In the genomic region with DNA sequence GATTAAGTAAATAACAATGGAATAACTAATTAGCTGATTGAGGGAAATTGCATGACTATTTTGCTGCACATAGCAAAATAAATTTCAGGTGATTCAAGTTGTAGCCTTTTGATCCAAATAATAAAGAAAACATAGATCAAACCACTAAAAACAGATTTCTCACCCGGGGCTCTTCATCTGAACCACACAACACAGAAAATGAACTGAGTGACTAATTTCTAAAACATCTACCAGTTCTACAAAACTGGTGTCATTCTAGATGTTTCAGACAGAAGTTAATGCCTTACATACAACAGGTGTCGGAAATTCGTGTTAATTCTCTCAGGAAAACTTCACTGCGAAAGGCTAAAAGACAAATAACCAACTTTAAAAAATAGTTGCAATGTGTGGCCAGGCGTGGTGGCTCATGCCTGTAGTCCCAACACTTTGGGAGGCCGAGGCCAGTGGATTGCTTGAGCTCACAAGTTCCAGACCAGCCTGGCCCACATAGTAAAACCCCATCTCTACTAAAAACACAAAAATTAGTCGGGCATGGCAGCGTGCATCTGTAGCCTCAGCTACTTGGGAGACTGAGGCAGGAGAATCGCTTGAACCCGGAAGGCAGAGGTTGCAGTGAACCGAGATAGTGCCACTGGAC, we compare ENCODE assay signal across 24 cellular contexts. TPM values are rescaled to one million over a fixed set of nuclear protein-coding genes. Genes with fewer than 3 reads are reported as not detected.
DNase-seq lines count a peak whose midpoint lies in the region; ATAC-seq, FAIRE-seq and TF ChIP-seq lines count a peak whose summit lies in the region.
"Had no signal": no experiment of that assay in that cellular context is flagged by ENCODE, and none has a peak within 500 bp of the region (broad histone marks: within the 10 kb centered on the region; RNA-seq: fewer than 3 reads in every experiment).

No MANE protein-coding gene starts in this region.

- H3K27me3 Mint-ChIP-seq in osteocyte (ENCODE audit: unreplicated experiment), result peaks cover 2% of the 10 kb centered on the region

- H3K36me3 Mint-ChIP-seq in osteocyte (ENCODE audit: unreplicated experiment), result no peaks in the 10 kb centered on the region
- H3K36me3 Mint-ChIP-seq: CD4-positive, alpha-beta memory T cell had no signal

- in situ Hi-C loops in HepG2 (cut with HindIII; ENCODE audit: extremely low pct_ligation_motif_present, low pct_unique_long_range_greater_than_20kb), result loop anchor here (10.0 kb wide), 1 partner anchor 76 kb away; no protein-coding TSS in a partner anchor
- in situ Hi-C loops in K562 (cut with MboI), result loop anchor here (25.0 kb wide), 1 partner anchor 227 kb away; no protein-coding TSS in a partner anchor

- H3K27me3 ChIP-seq in HepG2 (ENCODE audit: control insufficient read depth in 1 of 2, insufficient read depth in 2 of 2, low read length in 2 of 2), result peaks cover 5 to 36% of the 10 kb centered on the region in 2 experiments; a peak in 4 of 5 replicates
- peaks cover 0 to 8% of the 10 kb centered on the region in 2 donors for H3K27me3 ChIP-seq in right lobe of liver
- peaks cover 18 to 53% of the 10 kb centered on the region in 2 experiments for H3K27me3 ChIP-seq in K562 (ENCODE audit: control insufficient read depth in 2 of 2, insufficient read depth in 2 of 2, low read length in 2 of 2)

- no peak for ATAC-seq in HepG2
- no peak for ATAC-seq in right lobe of liver
- no peak for ATAC-seq in K562
- ATAC-seq: GM23338, HCT116 had no signal

- no peak for DNase-seq in HepG2 (ENCODE audit: low spot score)
- no peak for DNase-seq in right lobe of liver
- no peak for DNase-seq in K562 (ENCODE audit: extremely low read depth in 1 of 4, low spot score in 3 of 4)
- DNase-seq in osteocyte (ENCODE audit: extremely low spot score, unreplicated experiment), result peak; percentile 60
- no peak for DNase-seq in NCI-H1092 (lab: John Stamatoyannopoulos, UW)
- DNase-seq in OCI-M1 (lab: John Stamatoyannopoulos, UW), result no peak
- DNase-seq: C1 segment of cervical spinal cord; Calu3; CD4-positive, alpha-beta memory T cell; COR-L47; DMS53; DMS79 treated with DMSO at 0.1 percent for 48 hours; GF-D8; H9 had no signal

- CTCF ChIA-PET in HepG2 (lab: Yijun Ruan, JAX; ENCODE audit: low intra/inter-chr PET ratio, low total read pairs) (no interaction called here), K562 (lab: Yijun Ruan, JAX; ENCODE audit: low intra/inter-chr PET ratio) (no interaction called here)

- H3K27ac Mint-ChIP-seq in osteocyte (ENCODE audit: unreplicated experiment), result no peak overlapping the region
- H3K27ac Mint-ChIP-seq: CD4-positive, alpha-beta memory T cell; GM23338; H9 had no signal

- H3K4me2 ChIP-seq in HepG2 (ENCODE audit: low read depth, low read length), result no peak overlapping the region
- no peak overlapping the region for H3K4me2 ChIP-seq in K562 (ENCODE audit: insufficient read depth, low read length)
- H3K4me2 ChIP-seq: GM23338 had no signal

- H3K9me3 ChIP-seq in HepG2 (ENCODE audit: low read length) (no peaks in the 10 kb centered on the region), right lobe of liver (no peaks in the 10 kb centered on the region), K562 (replicated peaks; ENCODE audit: control insufficient read depth, insufficient read depth, low read depth, low read length) (no peaks in the 10 kb centered on the region)

- TF ChIP-seq RAD21 in HepG2 (CRISPR knock-in tag; IDR thresholded peaks at IDR 0.05) (no peak), K562 (CRISPR knock-in tag; conservative IDR thresholded peaks at IDR 0.05 in 1 of 2, IDR thresholded peaks at IDR 0.05 in 1 of 2) (no peak)

- TF ChIP-seq EP300 in HepG2 (IDR thresholded peaks at IDR 0.05; ENCODE audit: low read depth in 2 of 2, low read length in 2 of 2) (no peak), HepG2 (CRISPR knock-in tag; IDR thresholded peaks at IDR 0.05; ENCODE audit: borderline replicate concordance) (no peak), K562 (IDR thresholded peaks at IDR 0.05; ENCODE audit: low read length) (no peak)

- TF ChIP-seq POLR2A in HepG2 (IDR thresholded peaks at IDR 0.05; ENCODE audit: insufficient read depth in 1 of 2, low read depth in 2 of 2, low read length in 2 of 2) (no peak), right lobe of liver (IDR thresholded peaks at IDR 0.05) (no peak), K562 (conservative IDR thresholded peaks at IDR 0.05) (no peak)

- H3K4me3 ChIP-seq in HepG2 (replicated peaks in 1 of 3; ENCODE audit: insufficient read depth in 1 of 3, low read depth in 2 of 3, low read length in 3 of 3) (no peak overlapping the region), right lobe of liver (no peak overlapping the region), K562 (no peak overlapping the region)
- H3K4me3 ChIP-seq: GM23338 had no signal

- H3K9ac ChIP-seq in HepG2 (ENCODE audit: insufficient read depth, low read depth, low read length), result no peak overlapping the region
- H3K9ac ChIP-seq in K562 (ENCODE audit: insufficient read depth in 1 of 2, low read depth in 2 of 2, low read length in 2 of 2), result no peak overlapping the region

- 20% methylated on average over 11 of the region's 11 CpGs for WGBS in HepG2 (ENCODE audit: low lambda C conversion rate)
- 78% methylated on average over 11 of the region's 11 CpGs for WGBS in right lobe of liver (ENCODE audit: insufficient coverage, low coverage, low lambda C conversion rate, missing lambda C conversion rate)
- 0% methylated on average over 11 of the region's 11 CpGs for whole genome bisulfite sequencing in K562 (ENCODE audit: insufficient coverage, low coverage, missing lambda C conversion rate)

- no peaks in the 10 kb centered on the region for H3K79me2 ChIP-seq in HepG2 (ENCODE audit: insufficient read depth, low read length)
- H3K79me2 ChIP-seq in K562 (ENCODE audit: control insufficient read depth, insufficient read depth, low read length), result no peaks in the 10 kb centered on the region

- H3K9me1 ChIP-seq in K562 (ENCODE audit: control insufficient read depth, insufficient read depth, low read length), result no peaks in the 10 kb centered on the region

- TF ChIP-seq CTCF in HepG2 (CRISPR knock-in tag; IDR thresholded peaks at IDR 0.05), result no peak
- no peak for TF ChIP-seq CTCF in right lobe of liver (IDR thresholded peaks at IDR 0.05)
- no peak for TF ChIP-seq CTCF in K562 (IDR thresholded peaks at IDR 0.05 in 2 of 3, conservative IDR thresholded peaks at IDR 0.05 in 1 of 3; ENCODE audit: insufficient read depth in 2 of 3, low read depth in 1 of 3, low read length in 3 of 3)
- no peak for TF ChIP-seq CTCF in osteocyte (IDR thresholded peaks at IDR 0.05)

- H3K27ac ChIP-seq in HepG2 (ENCODE audit: extremely low read length, insufficient read depth, low read length) (no peak overlapping the region), right lobe of liver (no peak overlapping the region), K562 (ENCODE audit: extremely low read depth, low read depth, low read length) (no peak overlapping the region)

- H2AFZ ChIP-seq in HepG2 (ENCODE audit: low read length), result no peak overlapping the region
- no peak overlapping the region for H2AFZ ChIP-seq in K562 (ENCODE audit: low read depth, low read length)
- H2AFZ ChIP-seq: GM23338 had no signal

- H4K20me1 ChIP-seq in HepG2 (ENCODE audit: insufficient read depth, low read length) (no peaks in the 10 kb centered on the region), K562 (replicated peaks; ENCODE audit: control insufficient read depth, insufficient read depth, low read length) (no peaks in the 10 kb centered on the region)

- BruUV-seq in HepG2 (replicated peaks; lab: Mats Ljungman, UMichigan) (no TSS peak), K562 (replicated peaks; lab: Mats Ljungman, UMichigan) (no TSS peak)

- intact Hi-C loops in HepG2 (cut with micrococcal nuclease; ENCODE audit: unreplicated experiment), result no loop called here
- intact Hi-C loops in right lobe of liver (cut with DNase I), result no loop called here
- intact Hi-C loops in K562 (cut with micrococcal nuclease), result no loop called here

- H3K4me1 Mint-ChIP-seq in osteocyte (ENCODE audit: unreplicated experiment), result no peaks in the 10 kb centered on the region
- H3K4me1 Mint-ChIP-seq: GM23338, H9 had no signal

- H3K9me3 Mint-ChIP-seq in osteocyte (ENCODE audit: unreplicated experiment), result no peaks in the 10 kb centered on the region
- H3K9me3 Mint-ChIP-seq: GM23338, H9 had no signal

- POLR2A ChIA-PET in HepG2 (lab: Yijun Ruan, JAX) (no interaction called here), K562 (lab: Yijun Ruan, JAX) (no interaction called here)

- H3K4me1 ChIP-seq in HepG2 (ENCODE audit: insufficient read depth, low read length) (no peaks in the 10 kb centered on the region), right lobe of liver (no peaks in the 10 kb centered on the region), K562 (replicated peaks in 1 of 2; ENCODE audit: control insufficient read depth in 2 of 2, insufficient read depth in 2 of 2, low read length in 2 of 2) (peaks cover 0 to 7% of the 10 kb centered on the region in 2 experiments; a peak in 1 of 5 replicates)

- no peak overlapping the region for H3K4me3 Mint-ChIP-seq in osteocyte (ENCODE audit: unreplicated experiment)
- H3K4me3 Mint-ChIP-seq: CD4-positive, alpha-beta memory T cell; GM23338; H9 had no signal

- H3K36me3 ChIP-seq in HepG2 (replicated peaks in 1 of 2; ENCODE audit: control insufficient read depth in 1 of 2, insufficient read depth in 2 of 2, low read length in 2 of 2), result no peaks in the 10 kb centered on the region
- H3K36me3 ChIP-seq in right lobe of liver, result no peaks in the 10 kb centered on the region
- H3K36me3 ChIP-seq in K562 (ENCODE audit: control insufficient read depth, insufficient read depth, low read length), result no peaks in the 10 kb centered on the region

- no peak for FAIRE-seq in HepG2 (lab: Jason Lieb, UNC)
- FAIRE-seq in K562 (lab: Jason Lieb, UNC), result peak; percentile 26
- FAIRE-seq: GM12891, GM18507 had no signal

RNA-seq across cellular contexts. Expression of a gene that starts 6.9 kb away (rescaled TPM):
- total RNA-seq in HepG2 (2016; rRNA removed; fragmentation: Illumina TruSeq; extraction: Trizol) (not detected in 2 replicates), right lobe of liver (not detected), K562 (2014; rRNA removed) (not detected in 2 replicates), K562 (2014; rRNA removed; fragmentation: Illumina TruSeq; extraction: Trizol) (not detected in 2 replicates), K562 (2015; rRNA removed; fragmentation: Illumina TruSeq; extraction: Trizol) (not detected in 2 replicates), K562 (2021) (not detected in 2 replicates), osteocyte (not detected in 2 replicates)
- total RNA-seq in HepG2 (2016; cell fraction: cytosol; rRNA removed; fragmentation: Illumina TruSeq; extraction: Trizol; ENCODE audit: low read depth), result not detected in 2 replicates
- total RNA-seq in HepG2 (2016; cell fraction: insoluble cytoplasmic fraction; rRNA removed; fragmentation: Illumina TruSeq; extraction: Trizol), result not detected in 2 replicates
- not detected in 2 replicates for total RNA-seq in HepG2 (2016; cell fraction: membrane; rRNA removed; fragmentation: Illumina TruSeq; extraction: Trizol)
- total RNA-seq in HepG2 (2016; cell fraction: nucleus; rRNA removed; fragmentation: Illumina TruSeq; extraction: Trizol), result not detected in 2 replicates
- polyA plus RNA-seq in HepG2 (2011; rRNA removed) (not detected in 2 replicates), K562 (2011; rRNA removed) (not detected in 2 replicates), K562 (2014; fragmentation: Illumina TruSeq; extraction: Trizol) (not detected in 2 replicates), K562 (2014; fragmentation: Nextera tagmentation; extraction: Ambion mirVana) (not detected), K562 (2014; rRNA removed) (not detected in 2 replicates)
- not detected in 2 replicates for polyA plus RNA-seq in HepG2 (2011; cell fraction: cytosol; rRNA removed)
- not detected in 2 replicates for polyA plus RNA-seq in HepG2 (2011; cell fraction: nucleus; rRNA removed)
- not detected in 2 replicates for polyA plus RNA-seq in HepG2 (2012)
- polyA plus RNA-seq in HepG2 (2016; cell fraction: cytosol; fragmentation: Illumina TruSeq; extraction: Trizol; ENCODE audit: low read depth), result not detected in 2 replicates
- polyA plus RNA-seq in HepG2 (2016; cell fraction: insoluble cytoplasmic fraction; fragmentation: Illumina TruSeq; extraction: Trizol; ENCODE audit: low read depth), result not detected in 2 replicates
- not detected in 2 replicates for polyA plus RNA-seq in HepG2 (2016; cell fraction: membrane; fragmentation: Illumina TruSeq; extraction: Trizol; ENCODE audit: low read depth)
- polyA plus RNA-seq in HepG2 (2016; cell fraction: nucleus; fragmentation: Illumina TruSeq; extraction: Trizol; ENCODE audit: insufficient read depth, low read depth), result not detected in 2 replicates
- not detected in 2 replicates for polyA minus RNA-seq in HepG2 (2011; rRNA and poly(A)+ RNA removed; ENCODE audit: low replicate concordance)
- polyA minus RNA-seq in HepG2 (2011; cell fraction: cytosol; rRNA and poly(A)+ RNA removed), result not detected in 2 replicates
- not detected in 2 replicates for polyA minus RNA-seq in HepG2 (2011; cell fraction: nucleus; rRNA and poly(A)+ RNA removed)
- total RNA-seq in K562 (2011; cell fraction: chromatin; rRNA removed; ENCODE audit: low replicate concordance), result not detected in 2 replicates
- total RNA-seq in K562 (2011; cell fraction: nucleolus; rRNA removed), result not detected in 2 replicates
- not detected in 2 replicates for total RNA-seq in K562 (2011; cell fraction: nucleoplasm; rRNA removed)
- not detected in 2 replicates for polyA plus RNA-seq in K562 (2011; cell fraction: cytosol; rRNA removed)
- polyA plus RNA-seq in K562 (2011; cell fraction: nucleus; rRNA removed), result not detected in 2 replicates
- 0.07 TPM in 1 of 2 replicates, not detected in the other for polyA plus RNA-seq in K562 (2012)
- polyA minus RNA-seq in K562 (2011; rRNA and poly(A)+ RNA removed), result not detected in 2 replicates
- not detected in 2 replicates for polyA minus RNA-seq in K562 (2011; cell fraction: cytosol; rRNA and poly(A)+ RNA removed)
- not detected in 2 replicates for polyA minus RNA-seq in K562 (2011; cell fraction: nucleus; rRNA and poly(A)+ RNA removed)
- total RNA-seq: A172; A673; Calu3; CD4-positive, alpha-beta memory T cell; Daoy; G401; GM23338; H4; H9 had no signal
- polyA plus RNA-seq: BJ; CD4-positive, alpha-beta memory T cell; GM23338 had no signal
